ENCODE assay signal across 8 cellular contexts in the genomic region with DNA sequence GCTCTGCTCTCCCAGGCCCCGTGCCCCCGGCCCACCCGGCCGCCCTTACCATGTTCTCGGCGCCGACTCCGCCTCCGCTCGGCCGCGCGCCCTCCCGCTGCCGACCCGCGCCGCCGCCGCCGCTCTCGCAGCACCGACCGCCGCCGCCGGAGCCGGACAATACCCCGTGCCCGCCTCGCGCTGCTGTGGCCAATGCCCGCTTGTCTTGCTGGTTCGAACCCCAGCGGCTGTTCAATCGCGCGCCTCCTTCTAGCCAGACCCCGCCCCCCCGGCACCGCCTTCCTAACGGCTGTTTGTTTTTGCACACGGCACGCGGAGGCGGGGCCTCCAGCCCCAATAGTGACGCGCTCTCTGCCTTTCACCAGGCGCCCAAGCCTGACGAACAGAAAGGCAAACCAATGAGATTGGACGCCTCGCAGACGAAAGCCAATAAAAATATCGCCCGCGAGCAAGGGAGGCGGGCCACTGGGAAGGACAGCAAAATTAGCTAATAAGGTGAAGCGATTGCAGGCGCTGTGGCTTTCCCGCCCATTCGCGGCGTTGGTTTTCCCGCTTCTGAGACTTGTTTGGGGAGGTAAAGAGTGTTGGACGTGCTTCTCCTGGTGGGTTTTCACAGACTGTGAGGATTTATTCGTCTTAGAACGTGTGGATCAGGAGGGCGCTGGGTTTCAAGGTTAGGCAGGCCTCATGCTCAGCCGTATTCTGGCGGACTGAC. TPM values are rescaled to one million over a fixed set of nuclear protein-coding genes. Genes with fewer than 3 reads are reported as not detected.
A peak's percentile ranks its signal among the peaks of the same experiment; 100 is the strongest.
DNase-seq lines count a peak whose midpoint lies in the region; ATAC-seq, FAIRE-seq and TF ChIP-seq lines count a peak whose summit lies in the region.

Gene H2AZ2 (minus strand): TSS at position 168 of the 715 bp plus-strand sequence. CDS start 116 bp downstream, at position 52.

- no peaks in the 10 kb centered on the region for H3K27me3 ChIP-seq in OCI-LY3 (ENCODE audit: low read depth, low read length)

- peak within 1 kb of the TSS; percentile 85 for H3K4me2 ChIP-seq in OCI-LY3 (ENCODE audit: low read length)

- peak; percentile 85 for ATAC-seq in GM21515 (IDR thresholded peaks at IDR 0.05; ENCODE audit: unreplicated experiment)

- peak within 1 kb of the TSS; percentile 89 for H3K9ac ChIP-seq in OCI-LY3 (ENCODE audit: low read length)

- 0% methylated on average over 54 to 62 of the region's 70 CpGs for WGBS in mesodermal cell (ENCODE audit: insufficient coverage in 2 of 2), 2 experiments

- H3K36me3 ChIP-seq in OCI-LY3 (replicated peaks; ENCODE audit: low read depth, low read length) (peaks cover 4% of the 10 kb centered on the region), mesodermal cell (ENCODE audit: control insufficient read depth, insufficient read depth, low read length) (peaks cover 7% of the 10 kb centered on the region)

- peak within 1 kb of the TSS; percentile 78 for H3K27ac ChIP-seq in OCI-LY3 (ENCODE audit: low read length)
- H3K27ac ChIP-seq in mesodermal cell (ENCODE audit: low read depth, low read length, severe bottlenecking), result peak within 1 kb of the TSS; percentile 95

- H2AFZ ChIP-seq in OCI-LY3 (ENCODE audit: low read depth, low read length), result peak within 1 kb of the TSS; percentile 20; the same call in 1 of the 2 replicates

- FAIRE-seq in endometrium (lab: Jason Lieb, UNC), result peak; percentile 99

- DNase-seq in D341Med (ENCODE audit: low spot score) (peak; percentile 98), HuH-7 (ENCODE audit: low spot score) (peak; percentile 98)
- peak; percentile 100 for DNase-seq in activated CD8-positive, alpha-beta memory T cell treated with anti-CD3 and anti-CD28 coated beads, Interleukin-2, amount 50 U/mL, for 48 hours
- peak; percentile 99 to 100 for DNase-seq in stimulated activated CD8-positive, alpha-beta memory T cell treated with anti-CD3 and anti-CD28 coated beads, Interleukin-15, amount 100 ng/mL, for 4 hours (ENCODE audit: low read depth in 2 of 2)

- H3K4me3 ChIP-seq in OCI-LY3 (ENCODE audit: low read length) (peak within 1 kb of the TSS; percentile 86), mesodermal cell (ENCODE audit: extremely low read depth, insufficient read depth, low read length, poor library complexity, severe bottlenecking) (peak within 1 kb of the TSS; percentile 76)

- peaks cover 29% of the 10 kb centered on the region for H4K20me1 ChIP-seq in OCI-LY3 (ENCODE audit: insufficient read depth, low read length)

- peaks cover 52% of the 10 kb centered on the region for H3K79me2 ChIP-seq in OCI-LY3 (ENCODE audit: low read length)

- no peak for TF ChIP-seq CTCF in OCI-LY3 (IDR thresholded peaks at IDR 0.05; ENCODE audit: low read depth, low read length)

- H3K9me3 ChIP-seq in OCI-LY3 (ENCODE audit: insufficient read depth, low read length), result no peaks in the 10 kb centered on the region
- H3K9me3 ChIP-seq in mesodermal cell (ENCODE audit: control insufficient read depth, low read length), result no peaks in the 10 kb centered on the region

- H3K4me1 ChIP-seq in OCI-LY3 (ENCODE audit: low read length) (peaks cover 15% of the 10 kb centered on the region), mesodermal cell (ENCODE audit: control insufficient read depth, insufficient read depth, low read length, poor library complexity, severe bottlenecking) (peaks cover 3% of the 10 kb centered on the region)

RNA-seq across cellular contexts. Expression of gene H2AZ2, which starts in this region (rescaled TPM):
- 206 TPM for polyA plus RNA-seq in mesodermal cell (2013, experiment 1 of 2)
- 224 TPM for polyA plus RNA-seq in mesodermal cell (2013, experiment 2 of 2)

Comparison
In these comparisons a context has a peak if more than half of its experiments do, and no peak if none do; other contexts are left out.
1. Peak in every context shown above with its lines: DNase-seq, ATAC-seq, H3K4me3 ChIP-seq and H3K27ac ChIP-seq.